11 cellular contexts compared by ENCODE assay signal in the genomic region with DNA sequence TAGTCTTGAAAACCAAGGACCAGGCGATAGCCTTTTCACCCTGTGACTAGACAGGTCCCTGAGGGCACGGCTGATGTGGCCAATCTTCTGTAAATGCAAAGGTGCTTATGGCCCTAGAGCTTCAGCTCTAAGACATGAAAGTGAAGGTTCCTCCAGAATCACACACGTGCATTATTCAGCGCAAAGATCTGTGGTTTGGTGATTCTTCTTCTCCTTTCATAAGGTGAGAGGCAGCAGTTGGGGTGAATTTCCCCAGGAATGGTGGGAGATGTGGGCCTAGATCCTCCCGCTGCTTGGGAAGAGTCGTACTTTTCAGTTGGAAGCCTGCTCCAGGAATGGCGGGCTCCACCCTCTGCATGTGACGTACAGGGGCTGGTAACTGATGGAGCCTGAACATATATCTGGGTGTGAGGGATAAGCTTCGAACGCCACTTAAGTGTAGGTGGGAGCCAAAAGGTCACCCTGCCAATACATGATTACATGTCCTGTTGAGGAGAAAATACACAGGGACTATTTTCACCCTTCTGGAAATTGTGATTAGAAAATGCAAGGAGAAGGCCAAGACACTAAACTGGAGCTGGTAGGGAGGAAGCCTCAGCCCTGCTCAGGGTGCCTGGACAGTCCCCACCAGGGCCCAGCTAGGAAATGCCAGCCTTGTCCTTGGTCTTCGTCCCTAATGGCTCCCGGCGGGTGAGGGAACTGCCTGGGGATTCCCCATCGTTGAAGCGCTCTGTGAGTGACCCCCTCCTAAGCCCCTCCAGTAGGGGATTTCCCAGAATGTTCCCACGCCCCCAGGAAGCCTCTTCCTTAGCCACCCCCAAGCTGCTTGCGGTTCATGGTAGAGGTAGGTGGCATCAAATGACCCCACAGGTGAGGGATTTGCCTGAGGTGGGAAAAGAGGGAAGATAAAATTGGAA. TPM values are rescaled to one million over a fixed set of nuclear protein-coding genes. Genes with fewer than 3 reads are reported as not detected.
A peak's percentile ranks its signal among the peaks of the same experiment; 100 is the strongest.
DNase-seq lines count a peak whose midpoint lies in the region; ATAC-seq lines count a peak whose summit lies in the region.
"Had no signal": no experiment of that assay in that cellular context is flagged by ENCODE, and none has a peak within 500 bp of the region (broad histone marks: within the 10 kb centered on the region; RNA-seq: fewer than 3 reads in every experiment).

No MANE protein-coding gene starts in this region.

- peak overlapping the region; percentile 58 for H3K4me3 ChIP-seq in CD4-positive, CD25-positive, alpha-beta regulatory T cell (ENCODE audit: low read depth, low read length)

- H3K36me3 Mint-ChIP-seq in CD4-positive, CD25-positive, alpha-beta regulatory T cell, result peaks cover 11% of the 10 kb centered on the region
- peaks cover 19 to 59% of the 10 kb centered on the region in 2 donors for H3K36me3 Mint-ChIP-seq in activated naive CD4-positive, alpha-beta T cell treated with anti-CD3 and anti-CD28 coated beads, Interleukin-2, amount 50 U/mL, for 72 hours

- peaks cover 4% of the 10 kb centered on the region for H3K27me3 Mint-ChIP-seq in CD4-positive, CD25-positive, alpha-beta regulatory T cell

- H3K27ac ChIP-seq in CD4-positive, CD25-positive, alpha-beta regulatory T cell (ENCODE audit: insufficient read depth, low read length, poor library complexity, severe bottlenecking), result peak overlapping the region; percentile 96
- H3K27ac ChIP-seq: VCaP had no signal

- peak in 2 of 3 donors; percentile 59 to 61 for DNase-seq in CD4-positive, CD25-positive, alpha-beta regulatory T cell
- no peak for DNase-seq in activated naive CD4-positive, alpha-beta T cell treated with anti-CD3 and anti-CD28 coated beads, Interleukin-2, amount 50 U/mL, for 72 hours (ENCODE audit: low spot score in 2 of 2)
- no peak for DNase-seq in cardiac septum (ENCODE audit: low spot score)
- no peak for DNase-seq in SIG-M5 (lab: John Stamatoyannopoulos, UW)
- no peak for DNase-seq in NCI-H2029 (lab: John Stamatoyannopoulos, UW)
- no peak for DNase-seq in dedifferentiated amniotic fluid mesenchymal stem cell (ENCODE audit: extremely low spot score)

- H3K4me1 ChIP-seq in CD4-positive, CD25-positive, alpha-beta regulatory T cell (ENCODE audit: control insufficient read depth, insufficient read depth, low read length, poor library complexity, severe bottlenecking), result peaks cover 83% of the 10 kb centered on the region

- peaks cover 14% of the 10 kb centered on the region for H3K36me3 ChIP-seq in CD4-positive, CD25-positive, alpha-beta regulatory T cell (ENCODE audit: control insufficient read depth, insufficient read depth, low read length)

- intact Hi-C loops in cardiac septum (cut with DNase I), result no loop called here

- H3K4me3 Mint-ChIP-seq in CD4-positive, CD25-positive, alpha-beta regulatory T cell, result peak overlapping the region; percentile 78 to 89 (median 82)

- no peaks in the 10 kb centered on the region for H3K27me3 ChIP-seq in CD4-positive, CD25-positive, alpha-beta regulatory T cell (ENCODE audit: control insufficient read depth, insufficient read depth, low read length)

- no peaks in the 10 kb centered on the region for H3K9me3 ChIP-seq in CD4-positive, CD25-positive, alpha-beta regulatory T cell (ENCODE audit: control insufficient read depth in 2 of 2, low read length in 2 of 2)

- peak overlapping the region; percentile 92 to 99 (median 98) for H3K27ac Mint-ChIP-seq in CD4-positive, CD25-positive, alpha-beta regulatory T cell
- peak overlapping the region; percentile 95 to 98 for H3K27ac Mint-ChIP-seq in activated naive CD4-positive, alpha-beta T cell treated with anti-CD3 and anti-CD28 coated beads, Interleukin-2, amount 50 U/mL, for 72 hours

- no peaks in the 10 kb centered on the region for H3K9me3 Mint-ChIP-seq in CD4-positive, CD25-positive, alpha-beta regulatory T cell
- no peaks in the 10 kb centered on the region for H3K9me3 Mint-ChIP-seq in activated naive CD4-positive, alpha-beta T cell treated with anti-CD3 and anti-CD28 coated beads, Interleukin-2, amount 50 U/mL, for 72 hours

- peak; percentile 11 to 17 for ATAC-seq in CD4-positive, CD25-positive, alpha-beta regulatory T cell (ENCODE audit: low read depth in 2 of 2)
- ATAC-seq in GM19455 (IDR thresholded peaks at IDR 0.05; ENCODE audit: unreplicated experiment) (peak; percentile 53), HG03378 (IDR thresholded peaks at IDR 0.05; ENCODE audit: unreplicated experiment) (peak; percentile 59)
- ATAC-seq in activated naive CD4-positive, alpha-beta T cell treated with anti-CD3 and anti-CD28 coated beads, Interleukin-2, amount 50 U/mL, for 72 hours, result peak; percentile 29 to 52

- H3K4me1 Mint-ChIP-seq in CD4-positive, CD25-positive, alpha-beta regulatory T cell, result peaks cover 15 to 80% (median 65%) of the 10 kb centered on the region in 4 donors

RNA-seq across cellular contexts. Expression of a gene that starts 17.6 kb away (rescaled TPM):
- total RNA-seq in CD4-positive, CD25-positive, alpha-beta regulatory T cell, result 50.7 TPM
- 100 to 1,000 TPM in 3 of 4 donors, 10 to 100 TPM in 1; 86.8 to 119 (median 109) TPM for polyA plus RNA-seq in CD4-positive, CD25-positive, alpha-beta regulatory T cell
- total RNA-seq in activated naive CD4-positive, alpha-beta T cell treated with anti-CD3 and anti-CD28 coated beads, Interleukin-2, amount 50 U/mL, for 72 hours, result 100 to 1,000 TPM in 1 of 2 donors, 10 to 100 TPM in 1; 93.6 to 165 TPM
- 0.65 TPM for total RNA-seq in cardiac septum
- polyA plus RNA-seq: BJ, fibroblast of lung had no signal

RNA-seq across cellular contexts. Expression of a gene that starts 38.6 kb away (rescaled TPM):
- total RNA-seq in CD4-positive, CD25-positive, alpha-beta regulatory T cell, result 5.4 TPM
- polyA plus RNA-seq in CD4-positive, CD25-positive, alpha-beta regulatory T cell, result 1 to 10 TPM; 4.4 to 7.7 (median 6.0) TPM
- total RNA-seq in activated naive CD4-positive, alpha-beta T cell treated with anti-CD3 and anti-CD28 coated beads, Interleukin-2, amount 50 U/mL, for 72 hours, result 10 to 100 TPM; 11.6 to 18.3 TPM
- 1.3 TPM for total RNA-seq in cardiac septum

Comparison
In these comparisons a context has a peak if more than half of its experiments do, and no peak if none do; other contexts are left out.
1. DNase-seq: peak in CD4-positive, CD25-positive, alpha-beta regulatory T cell (2 of 3); none in activated naive CD4-positive, alpha-beta T cell treated with anti-CD3 and anti-CD28 coated beads, Interleukin-2, amount 50 U/mL, for 72 hours (0 of 2), cardiac septum (single experiment), SIG-M5 (single experiment), NCI-H2029 (single experiment) and dedifferentiated amniotic fluid mesenchymal stem cell (single experiment).
2. RNA of a gene that starts 17.6 kb away (total RNA-seq): 93.6 to 165 TPM in activated naive CD4-positive, alpha-beta T cell treated with anti-CD3 and anti-CD28 coated beads, Interleukin-2, amount 50 U/mL, for 72 hours and 50.7 TPM in CD4-positive, CD25-positive, alpha-beta regulatory T cell (single experiment); 0.65 TPM in cardiac septum (single experiment); every median in the first group is over 10 times any median in the second.
3. Peak in every context shown above with its lines, with median percentiles within 50 percentile points of each other: ATAC-seq.